In the genomic region with DNA sequence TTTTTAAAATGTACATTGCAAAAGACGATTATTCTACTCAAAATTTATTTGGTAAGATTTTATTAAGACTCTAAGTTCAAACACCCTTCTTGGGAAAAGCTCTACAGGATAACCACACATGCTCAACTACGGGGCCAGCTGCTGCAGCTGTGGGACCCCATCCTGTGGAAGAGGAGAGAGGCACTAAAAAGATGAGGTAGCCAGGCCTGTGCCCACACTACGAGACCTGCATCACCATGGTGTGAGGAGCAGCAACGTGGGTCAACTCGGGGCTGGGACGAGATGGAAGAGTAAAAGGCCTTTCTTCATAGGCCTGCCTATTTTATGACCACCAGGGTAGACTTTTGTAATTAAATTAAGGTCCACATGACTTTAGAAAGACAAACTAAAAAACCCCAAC, we compare ENCODE assay signal across 29 cellular contexts. TPM values are rescaled to one million over a fixed set of nuclear protein-coding genes. Genes with fewer than 3 reads are reported as not detected.
DNase-seq lines count a peak whose midpoint lies in the region; FAIRE-seq and TF ChIP-seq lines count a peak whose summit lies in the region.
"Had no signal": no experiment of that assay in that cellular context is flagged by ENCODE, and none has a peak within 500 bp of the region (broad histone marks: within the 10 kb centered on the region; RNA-seq: fewer than 3 reads in every experiment).

No MANE protein-coding gene starts in this region.

- CTCF ChIA-PET in H1 (lab: Charles Lee; ENCODE audit: partially characterized antibody), result interaction anchor here (0.6 to 3.6 kb wide), 8 partner anchors 10 to 170 kb away, joined by 3 to 17 read pairs (median 4); a partner anchor contains a TSS

- peaks cover 0 to 20% (median 13%) of the 10 kb centered on the region in 4 experiments; a peak in 6 of 7 replicates for H3K4me1 ChIP-seq in H1 (replicated peaks in 1 of 4; ENCODE audit: control insufficient read depth in 3 of 4, insufficient read depth in 4 of 4, low read length in 3 of 4)
- H3K4me1 ChIP-seq in trophoblast cell (ENCODE audit: control insufficient read depth in 1 of 2, insufficient read depth in 2 of 2, low read length in 2 of 2), result peaks cover 8 to 15% of the 10 kb centered on the region in 2 experiments

- FAIRE-seq in H1 (lab: Jason Lieb, UNC), result no peak

- H2AFZ ChIP-seq in H1 (ENCODE audit: low read length) (no peak overlapping the region), trophoblast cell (ENCODE audit: insufficient read depth, low read length, poor library complexity) (no peak overlapping the region)

- H3K14ac ChIP-seq in H1 (ENCODE audit: insufficient read length) (no peak overlapping the region), trophoblast cell (ENCODE audit: low read length) (no peak overlapping the region)

- H2BK12ac ChIP-seq in H1 (ENCODE audit: low read depth, low read length) (no peak overlapping the region), trophoblast cell (ENCODE audit: low read length) (peak overlapping the region; percentile 18)

- H3K79me1 ChIP-seq in H1 (ENCODE audit: low read depth, low read length) (no peaks in the 10 kb centered on the region), trophoblast cell (ENCODE audit: low read length) (peaks cover 4% of the 10 kb centered on the region)

- H2BK20ac ChIP-seq in H1 (ENCODE audit: low read length), result no peak overlapping the region

- H2BK15ac ChIP-seq in H1 (ENCODE audit: low read length), result no peak overlapping the region

- TF ChIP-seq CTCF in HFFc6 (IDR thresholded peaks at IDR 0.05) (no peak; the same call in 1 of the 2 replicates), H1 (IDR thresholded peaks at IDR 0.05; ENCODE audit: control extremely low read depth in 1 of 3, insufficient read depth in 1 of 3, low read depth in 1 of 3, low read length in 3 of 3) (no peak)

- no peaks in the 10 kb centered on the region for H3K9me3 ChIP-seq in H1 (ENCODE audit: insufficient read depth in 2 of 2, low read depth in 1 of 2, low read length in 1 of 2)
- peaks cover 2% of the 10 kb centered on the region for H3K9me3 ChIP-seq in trophoblast cell (ENCODE audit: insufficient read depth, low read depth, low read length)
- H3K9me3 ChIP-seq: spleen, tibial nerve had no signal

- peaks cover 0 to 6% (median 0%) of the 10 kb centered on the region in 4 experiments; a peak in 4 of 8 replicates for H3K36me3 ChIP-seq in H1 (ENCODE audit: control insufficient read depth in 2 of 4, insufficient read depth in 4 of 4, low read length in 3 of 4)
- peaks cover 33 to 34% of the 10 kb centered on the region in 2 experiments for H3K36me3 ChIP-seq in trophoblast cell (ENCODE audit: control insufficient read depth in 1 of 2, insufficient read depth in 2 of 2, low read length in 2 of 2)

- H2BK5ac ChIP-seq in H1 (ENCODE audit: low read depth, low read length), result no peak overlapping the region
- no peak overlapping the region for H2BK5ac ChIP-seq in trophoblast cell (ENCODE audit: low read depth, low read length, poor library complexity)

- H3K4me2 ChIP-seq in H1 (ENCODE audit: insufficient read depth in 1 of 2, low read depth in 2 of 2, low read length in 2 of 2) (peak overlapping the region; percentile 10 to 23; a peak in 1 of 4 replicates), trophoblast cell (ENCODE audit: low read length) (no peak overlapping the region)

- no peak overlapping the region for H3K4me3 Mint-ChIP-seq in activated naive CD8-positive, alpha-beta T cell
- H3K4me3 Mint-ChIP-seq in activated naive CD8-positive, alpha-beta T cell treated with anti-CD3 and anti-CD28 coated beads for 36 hours, result no peak overlapping the region
- no peak overlapping the region for H3K4me3 Mint-ChIP-seq in HFFc6
- H3K4me3 Mint-ChIP-seq: activated CD8-positive, alpha-beta T cell treated with anti-CD3 and anti-CD28 coated beads, Interleukin-2, amount 10 ng/mL, durations not matched to agents 7 days and 5 days; stimulated activated naive CD8-positive, alpha-beta T cell treated with anti-CD3 and anti-CD28 coated beads, Interleukin-15, Interleukin-2, amounts not matched to agents 100 ng/mL and 50 ng/mL, for 24 hours had no signal

- DNase-seq in activated naive CD8-positive, alpha-beta T cell treated with anti-CD3 and anti-CD28 coated beads for 36 hours, result no peak
- DNase-seq in HFFc6 (no peak), H1 (ENCODE audit: low read depth in 1 of 2, low spot score in 2 of 2) (no peak), trophoblast cell (no peak), inferior parietal cortex (ENCODE audit: extremely low spot score) (no peak), COLO668 (lab: John Stamatoyannopoulos, UW; ENCODE audit: unreplicated experiment) (no peak), AG08396 (ENCODE audit: low spot score) (no peak)
- DNase-seq: activated CD8-positive, alpha-beta T cell treated with anti-CD3 and anti-CD28 coated beads, Interleukin-2, amount 10 ng/mL, durations not matched to agents 7 days and 5 days; activated naive CD4-positive, alpha-beta T cell treated with Interleukin-2 at 50 U/mL for 16 hours; aorta; DMS 273 treated with DMSO at 0.1 percent for 48 hours; dorsolateral prefrontal cortex; KG1; MV-4-11; NCI-H1694; NCI-H2171 treated with DMSO at 0.1 percent for 48 hours; NCI-H524 treated with DMSO at 0.1 percent for 48 hours; occipital lobe; spleen; stimulated activated CD4-positive, alpha-beta T cell treated with anti-CD3 and anti-CD28 coated beads, Interleukin-4, amount 100 ng/mL, for 24 hours; T1000 had no signal

- H3K9ac ChIP-seq in H1 (replicated peaks in 1 of 4; ENCODE audit: extremely low read depth in 1 of 4, low read depth in 3 of 4, low read length in 3 of 4) (no peak overlapping the region; a peak in 1 of 7 replicates), trophoblast cell (ENCODE audit: low read length) (no peak overlapping the region)

- H3K36me3 Mint-ChIP-seq in activated naive CD8-positive, alpha-beta T cell, result no peaks in the 10 kb centered on the region
- H3K36me3 Mint-ChIP-seq in activated naive CD8-positive, alpha-beta T cell treated with anti-CD3 and anti-CD28 coated beads for 36 hours, result no peaks in the 10 kb centered on the region
- H3K36me3 Mint-ChIP-seq in HFFc6 (ENCODE audit: low read depth), result no peaks in the 10 kb centered on the region

- H3K27me3 ChIP-seq in H1 (replicated peaks in 1 of 4; ENCODE audit: control insufficient read depth in 3 of 4, extremely low read depth in 1 of 4, insufficient read depth in 3 of 4, low read length in 3 of 4) (peaks cover 0 to 18% (median 6%) of the 10 kb centered on the region in 4 experiments; a peak in 5 of 7 replicates), trophoblast cell (ENCODE audit: insufficient read depth, low read length) (no peaks in the 10 kb centered on the region)

- H3K56ac ChIP-seq in H1 (replicated peaks; ENCODE audit: insufficient read length, low read depth, low read length), result no peak overlapping the region

- H3K23ac ChIP-seq in H1 (ENCODE audit: insufficient read length) (no peak overlapping the region), trophoblast cell (ENCODE audit: low read length) (no peak overlapping the region)

- no peak for TF ChIP-seq POLR2A in H1 (IDR thresholded peaks at IDR 0.05; ENCODE audit: control extremely low read depth in 1 of 2, low read depth in 2 of 2, low read length in 2 of 2)

- H2AK5ac ChIP-seq in H1 (ENCODE audit: low read depth, low read length), result no peak overlapping the region
- no peak overlapping the region for H2AK5ac ChIP-seq in trophoblast cell (ENCODE audit: low read length)

- peaks cover 0 to 3% of the 10 kb centered on the region in 2 experiments for H4K20me1 ChIP-seq in H1 (replicated peaks in 1 of 2; ENCODE audit: control insufficient read depth in 1 of 2, insufficient read depth in 2 of 2, low read length in 2 of 2)

- H4K8ac ChIP-seq in H1 (ENCODE audit: extremely low read depth, insufficient read depth, low read length) (no peak overlapping the region), trophoblast cell (ENCODE audit: low read depth, low read length) (no peak overlapping the region)

- H3K27ac ChIP-seq in H1 (ENCODE audit: low read depth, low read length), result no peak overlapping the region
- H3K27ac ChIP-seq in trophoblast cell (ENCODE audit: low read depth, low read length), result no peak overlapping the region
- H3K27ac ChIP-seq: epithelial cell of prostate had no signal

- H4K91ac ChIP-seq in H1 (replicated peaks; ENCODE audit: insufficient read length, low read length) (no peak overlapping the region), trophoblast cell (ENCODE audit: low read depth, low read length) (no peak overlapping the region)

- POLR2A ChIA-PET in H1 (lab: Charles Lee; ENCODE audit: partially characterized antibody), result interaction anchor here (1.4 kb wide), 1 partner anchor 8 kb away, joined by 6 read pairs; no protein-coding TSS in a partner anchor

- H3K27me3 Mint-ChIP-seq in activated naive CD8-positive, alpha-beta T cell, result peaks cover under 1% of the 10 kb centered on the region
- H3K27me3 Mint-ChIP-seq in activated naive CD8-positive, alpha-beta T cell treated with anti-CD3 and anti-CD28 coated beads for 36 hours, result peaks cover 19% of the 10 kb centered on the region
- no peaks in the 10 kb centered on the region for H3K27me3 Mint-ChIP-seq in HFFc6 (ENCODE audit: insufficient read depth)

- H3K79me2 ChIP-seq in H1 (ENCODE audit: control insufficient read depth in 1 of 2, insufficient read depth in 2 of 2, low read length in 2 of 2) (no peaks in the 10 kb centered on the region), trophoblast cell (ENCODE audit: control insufficient read depth, insufficient read depth, low read length, poor library complexity) (no peaks in the 10 kb centered on the region)

- H4K12ac ChIP-seq in trophoblast cell (ENCODE audit: low read depth, low read length), result no peak overlapping the region

- H3K4me3 ChIP-seq in H1 (ENCODE audit: extremely low read depth in 1 of 4, insufficient read depth in 2 of 4, low read depth in 3 of 4, low read length in 4 of 4) (no peak overlapping the region; a peak in 1 of 8 replicates), trophoblast cell (ENCODE audit: low read depth, low read length) (no peak overlapping the region)
- H3K4me3 ChIP-seq: dorsolateral prefrontal cortex, spleen, tibial nerve had no signal

- H3K18ac ChIP-seq in H1 (ENCODE audit: extremely low read depth, low read length) (no peak overlapping the region), trophoblast cell (ENCODE audit: low read length) (no peak overlapping the region)

- H2BK120ac ChIP-seq in H1 (replicated peaks; ENCODE audit: low read depth, low read length), result no peak overlapping the region
- H2BK120ac ChIP-seq in trophoblast cell (ENCODE audit: insufficient read depth, low read length, poor library complexity), result no peak overlapping the region

- peak overlapping the region; percentile 42 for H4K5ac ChIP-seq in H1 (ENCODE audit: insufficient read length, low read depth, low read length)

- H3K23me2 ChIP-seq in H1 (ENCODE audit: low read depth, low read length), result peaks cover 4% of the 10 kb centered on the region; the same call in 1 of the 2 replicates

- 92% methylated on average over 6 of the region's 6 CpGs; no CpG with 5 or more reads in 1 of the 2 experiments for WGBS in H1 (ENCODE audit: extremely low coverage in 1 of 2, insufficient coverage in 1 of 2, insufficient read length in 1 of 2, insufficient replicate concordance in 2 of 2, low coverage in 1 of 2, low lambda C conversion rate in 2 of 2, missing lambda C conversion rate in 1 of 2), 2 experiments
- WGBS in trophoblast cell (ENCODE audit: extremely low coverage, insufficient coverage, insufficient read length), result no CpG with 5 or more reads among the region's 6 CpGs

- H3K4ac ChIP-seq in H1 (replicated peaks; ENCODE audit: insufficient read length, low read depth, low read length) (no peak overlapping the region), trophoblast cell (ENCODE audit: low read depth, low read length) (no peak overlapping the region)

- no peaks in the 10 kb centered on the region for H3K9me3 Mint-ChIP-seq in activated naive CD8-positive, alpha-beta T cell (ENCODE audit: low read depth)
- H3K9me3 Mint-ChIP-seq in activated naive CD8-positive, alpha-beta T cell treated with anti-CD3 and anti-CD28 coated beads for 36 hours, result no peaks in the 10 kb centered on the region
- H3K9me3 Mint-ChIP-seq in HFFc6, result no peaks in the 10 kb centered on the region
- H3K9me3 Mint-ChIP-seq: stimulated activated naive CD8-positive, alpha-beta T cell treated with anti-CD3 and anti-CD28 coated beads, Interleukin-15, Interleukin-2, amounts not matched to agents 100 ng/mL and 50 ng/mL, for 24 hours had no signal

- TF ChIP-seq RAD21 in H1 (IDR thresholded peaks at IDR 0.05 in 1 of 2, conservative IDR thresholded peaks at IDR 0.05 in 1 of 2; ENCODE audit: low read depth in 2 of 2, low read length in 2 of 2), result no peak

- H3K4me1 Mint-ChIP-seq in activated naive CD8-positive, alpha-beta T cell (ENCODE audit: low read depth), result peaks cover 29% of the 10 kb centered on the region
- peaks cover 24% of the 10 kb centered on the region for H3K4me1 Mint-ChIP-seq in activated naive CD8-positive, alpha-beta T cell treated with anti-CD3 and anti-CD28 coated beads for 36 hours
- H3K4me1 Mint-ChIP-seq in HFFc6 (ENCODE audit: low read depth), result peaks cover 55% of the 10 kb centered on the region

- H3K27ac Mint-ChIP-seq in activated naive CD8-positive, alpha-beta T cell, result peak overlapping the region; percentile 22
- H3K27ac Mint-ChIP-seq in activated naive CD8-positive, alpha-beta T cell treated with anti-CD3 and anti-CD28 coated beads for 36 hours, result no peak overlapping the region
- H3K27ac Mint-ChIP-seq in HFFc6, result peak overlapping the region; percentile 78
- H3K27ac Mint-ChIP-seq: activated CD8-positive, alpha-beta T cell treated with anti-CD3 and anti-CD28 coated beads, Interleukin-2, amount 10 ng/mL, durations not matched to agents 7 days and 5 days; stimulated activated naive CD8-positive, alpha-beta T cell treated with anti-CD3 and anti-CD28 coated beads, Interleukin-15, Interleukin-2, amounts not matched to agents 100 ng/mL and 50 ng/mL, for 24 hours had no signal

- no peak for TF ChIP-seq EP300 in H1 (IDR thresholded peaks at IDR 0.05; ENCODE audit: borderline replicate concordance in 1 of 2, low read depth in 2 of 2, low read length in 2 of 2)

RNA-seq across cellular contexts. Expression of a gene that starts 4.6 kb away (rescaled TPM):
- total RNA-seq in activated naive CD8-positive, alpha-beta T cell treated with anti-CD3 and anti-CD28 coated beads for 36 hours, result not detected
- total RNA-seq in HFFc6 (2021; fragmentation: NEBNext Ultra II Directional; extraction: Animal tissue kit (Norgen Biotek cat#: 25700)), result under 1 TPM in 3 of 6 experiments, not detected in 3; 0.22 to 0.33 (median 0.31) TPM
- total RNA-seq in H1 (2021; fragmentation: NEBNext Ultra II Directional; extraction: Animal tissue kit (Norgen Biotek cat#: 25700)), result 0.63 and 1.9 TPM in 2 replicates
- 2.1 and 4.6 TPM in 2 replicates for polyA plus RNA-seq in H1 (2011; rRNA removed)
- 2.6 TPM for polyA plus RNA-seq in H1 (2011; cell fraction: cytosol; rRNA removed)
- polyA plus RNA-seq in H1 (2011; cell fraction: nucleus; rRNA removed), result 3.3 TPM
- 1.2 to 2.1 TPM (median 1.7 TPM) in 4 replicates for polyA plus RNA-seq in H1 (2012, experiment 1 of 2)
- polyA plus RNA-seq in H1 (2012, experiment 2 of 2), result 1.0 TPM
- 0.87 TPM for polyA plus RNA-seq in H1 (2013, experiment 1 of 2)
- polyA plus RNA-seq in H1 (2013, experiment 2 of 2), result 0.81 TPM
- 0.28 and 0.66 TPM in 2 replicates for polyA minus RNA-seq in H1 (2011; rRNA and poly(A)+ RNA removed)
- 2.8 TPM for polyA minus RNA-seq in H1 (2011; cell fraction: cytosol; rRNA and poly(A)+ RNA removed)
- 1.2 TPM for polyA minus RNA-seq in H1 (2011; cell fraction: nucleus; rRNA and poly(A)+ RNA removed)
- polyA plus RNA-seq in trophoblast cell (2013), result 0.46 and 0.49 TPM in 2 replicates
- total RNA-seq: H4, left ventricle myocardium superior had no signal

RNA-seq across cellular contexts. Expression of a gene that starts 12.9 kb away (rescaled TPM):
- not detected for total RNA-seq in activated naive CD8-positive, alpha-beta T cell treated with anti-CD3 and anti-CD28 coated beads for 36 hours
- total RNA-seq in HFFc6 (2021; fragmentation: NEBNext Ultra II Directional; extraction: Animal tissue kit (Norgen Biotek cat#: 25700)), result not detected
- not detected in 2 replicates for total RNA-seq in H1 (2021; fragmentation: NEBNext Ultra II Directional; extraction: Animal tissue kit (Norgen Biotek cat#: 25700))
- polyA plus RNA-seq in H1 (2011; rRNA removed), result 0.24 and 0.26 TPM in 2 replicates
- polyA plus RNA-seq in H1 (2011; cell fraction: cytosol; rRNA removed), result 0.22 TPM
- polyA plus RNA-seq in H1 (2011; cell fraction: nucleus; rRNA removed), result 0.13 TPM
- 0.25 to 0.59 TPM (median 0.46 TPM) in 3 of 4 replicates, not detected in the other for polyA plus RNA-seq in H1 (2012, experiment 1 of 2)
- 0.10 TPM for polyA plus RNA-seq in H1 (2012, experiment 2 of 2)
- 0.28 TPM for polyA plus RNA-seq in H1 (2013, experiment 1 of 2)
- 0.18 TPM for polyA plus RNA-seq in H1 (2013, experiment 2 of 2)
- not detected in 2 replicates for polyA minus RNA-seq in H1 (2011; rRNA and poly(A)+ RNA removed)
- polyA minus RNA-seq in H1 (2011; cell fraction: cytosol; rRNA and poly(A)+ RNA removed), result not detected
- polyA minus RNA-seq in H1 (2011; cell fraction: nucleus; rRNA and poly(A)+ RNA removed), result 0.30 TPM
- polyA plus RNA-seq in trophoblast cell (2013), result not detected in 2 replicates
- total RNA-seq: activated CD8-positive, alpha-beta T cell treated with anti-CD3 and anti-CD28 coated beads, Interleukin-2, amount 10 ng/mL, durations not matched to agents 7 days and 5 days; aorta; fibroblast of villous mesenchyme; H4; left ventricle myocardium superior; renal cortical epithelial cell; spleen had no signal
- polyA plus RNA-seq: spleen had no signal

RNA-seq across cellular contexts. Expression of a gene that starts 39.8 kb away (rescaled TPM):
- 1 to 10 TPM; 8.3 to 9.3 TPM for total RNA-seq in activated naive CD8-positive, alpha-beta T cell treated with anti-CD3 and anti-CD28 coated beads for 36 hours
- total RNA-seq in HFFc6 (2021; fragmentation: NEBNext Ultra II Directional; extraction: Animal tissue kit (Norgen Biotek cat#: 25700)), result 10 to 100 TPM; 10.7 to 14.9 (median 11.3) TPM
- total RNA-seq in H1 (2021; fragmentation: NEBNext Ultra II Directional; extraction: Animal tissue kit (Norgen Biotek cat#: 25700)), result 15.9 and 18.3 TPM in 2 replicates
- polyA plus RNA-seq in H1 (2011; rRNA removed), result 4.9 and 9.2 TPM in 2 replicates
- polyA plus RNA-seq in H1 (2011; cell fraction: cytosol; rRNA removed), result 8.4 TPM
- polyA plus RNA-seq in H1 (2011; cell fraction: nucleus; rRNA removed), result 30.4 TPM
- 10.2 to 16.6 TPM (median 13.2 TPM) in 4 replicates for polyA plus RNA-seq in H1 (2012, experiment 1 of 2)
- polyA plus RNA-seq in H1 (2012, experiment 2 of 2), result 6.7 TPM
- polyA plus RNA-seq in H1 (2013, experiment 1 of 2), result 8.6 TPM
- polyA plus RNA-seq in H1 (2013, experiment 2 of 2), result 7.6 TPM
- 6.4 and 8.4 TPM in 2 replicates for polyA minus RNA-seq in H1 (2011; rRNA and poly(A)+ RNA removed)
- polyA minus RNA-seq in H1 (2011; cell fraction: cytosol; rRNA and poly(A)+ RNA removed), result 11.9 TPM
- 18.3 TPM for polyA minus RNA-seq in H1 (2011; cell fraction: nucleus; rRNA and poly(A)+ RNA removed)
- 4.5 and 4.6 TPM in 2 replicates for polyA plus RNA-seq in trophoblast cell (2013)

RNA-seq across cellular contexts. Expression of a gene that starts 54.1 kb away (rescaled TPM):
- total RNA-seq in activated naive CD8-positive, alpha-beta T cell treated with anti-CD3 and anti-CD28 coated beads for 36 hours, result 100 to 1,000 TPM; 139 to 141 TPM
- 100 to 1,000 TPM; 128 to 133 (median 130) TPM for total RNA-seq in HFFc6 (2021; fragmentation: NEBNext Ultra II Directional; extraction: Animal tissue kit (Norgen Biotek cat#: 25700))
- total RNA-seq in H1 (2021; fragmentation: NEBNext Ultra II Directional; extraction: Animal tissue kit (Norgen Biotek cat#: 25700)), result 137 and 151 TPM in 2 replicates
- 183 and 252 TPM in 2 replicates for polyA plus RNA-seq in H1 (2011; rRNA removed)
- polyA plus RNA-seq in H1 (2011; cell fraction: cytosol; rRNA removed), result 155 TPM
- 441 TPM for polyA plus RNA-seq in H1 (2011; cell fraction: nucleus; rRNA removed)
- 88.9 to 168 TPM (median 110 TPM) in 4 replicates for polyA plus RNA-seq in H1 (2012, experiment 1 of 2)
- 68.5 TPM for polyA plus RNA-seq in H1 (2012, experiment 2 of 2)
- 95.7 TPM for polyA plus RNA-seq in H1 (2013, experiment 1 of 2)
- 92.0 TPM for polyA plus RNA-seq in H1 (2013, experiment 2 of 2)
- 126 and 143 TPM in 2 replicates for polyA minus RNA-seq in H1 (2011; rRNA and poly(A)+ RNA removed)
- 85.3 TPM for polyA minus RNA-seq in H1 (2011; cell fraction: cytosol; rRNA and poly(A)+ RNA removed)
- 82.5 TPM for polyA minus RNA-seq in H1 (2011; cell fraction: nucleus; rRNA and poly(A)+ RNA removed)
- 118 and 120 TPM in 2 replicates for polyA plus RNA-seq in trophoblast cell (2013)
